In genomic region chr3:169299897-169300296, GRCh38 we compare ENCODE assay signal across 17 cellular contexts.
DNase-seq lines count a peak whose midpoint lies in the region; ATAC-seq and TF ChIP-seq lines count a peak whose summit lies in the region.
"Had no signal": no experiment of that assay in that cellular context is flagged by ENCODE, and none has a peak within 500 bp of the region (broad histone marks: within the 10 kb centered on the region; RNA-seq: fewer than 3 reads in every experiment).

No MANE protein-coding gene starts in this region.

- H3K9me3 ChIP-seq in SJCRH30 (replicated peaks) (no peaks in the 10 kb centered on the region), mucosa of descending colon (no peaks in the 10 kb centered on the region)

- H3K4me3 ChIP-seq in SJCRH30 (no peak overlapping the region), mucosa of descending colon (no peak overlapping the region)

- no peaks in the 10 kb centered on the region for H3K27me3 ChIP-seq in SJCRH30

- DNase-seq in left ventricle myocardium superior = no peak
- DNase-seq in cardiac septum (ENCODE audit: low spot score) = no peak
- DNase-seq in SJCRH30 = peak in 1 of 2 experiments; percentile 36
- DNase-seq in mucosa of descending colon = no peak
- DNase-seq in GM10248 (ENCODE audit: extremely low spot score) = no peak
- DNase-seq in head of caudate nucleus = no peak
- DNase-seq: H7, IMR-90, NCI-H1417 treated with DMSO at 0.1 percent for 48 hours, NCI-H1930, NCI-H2171 treated with DMSO at 0.1 percent for 48 hours, NCI-H446 treated with DMSO at 0.1 percent for 48 hours, NCI-H748 treated with DMSO at 0.1 percent for 48 hours, SHP77 had no signal

- H3K4me1 ChIP-seq in SJCRH30 (peaks cover 12% of the 10 kb centered on the region), mucosa of descending colon (ENCODE audit: low read depth) (peaks cover 10% of the 10 kb centered on the region)

- TF ChIP-seq CTCF in mucosa of descending colon (IDR thresholded peaks at IDR 0.05) (no peak), GM10248 (IDR thresholded peaks at IDR 0.05; ENCODE audit: control extremely low read depth, extremely low read depth, low read depth, missing control alignments) (no peak)

- ATAC-seq in left ventricle myocardium superior (peak; percentile 41), mucosa of descending colon (peak; percentile 7), GM19455 (IDR thresholded peaks at IDR 0.05; ENCODE audit: unreplicated experiment) (no peak)
- ATAC-seq: Panc1 had no signal

- H3K27ac ChIP-seq in SJCRH30 = peak overlapping the region; percentile 18; the same call in 1 of the 2 replicates
- H3K27ac ChIP-seq: C4-2B had no signal

- CTCF ChIA-PET in GM10248 (lab: Yijun Ruan, JAX) = interaction anchor here (1.4 kb wide), 1 partner anchor 14 kb away, joined by 3 read pairs; no protein-coding TSS in a partner anchor

- H3K36me3 ChIP-seq in SJCRH30 (no peaks in the 10 kb centered on the region), mucosa of descending colon (ENCODE audit: low read depth) (no peaks in the 10 kb centered on the region)

- intact Hi-C loops in left ventricle myocardium superior (cut with micrococcal nuclease) (no loop called here), cardiac septum (cut with DNase I) (loop anchor here (5.0 to 10.0 kb wide), 2 partner anchors 155 to 362 kb away; partner anchors contain the start of gene MECOM), mucosa of descending colon (cut with DNase I, micrococcal nuclease) (loop anchor here in 1 of 2 donors (10.0 kb wide), 1 partner anchor 365 kb away; the partner anchor contains the start of gene MECOM), head of caudate nucleus (cut with DNase I) (no loop called here)

- POLR2A ChIA-PET in GM10248 (lab: Yijun Ruan, JAX) = no interaction called here
